19 cellular contexts compared by ENCODE assay signal in genomic region chr6:30598912-30599624, GRCh38. TPM values are rescaled to one million over a fixed set of nuclear protein-coding genes. Genes with fewer than 3 reads are reported as not detected.
DNase-seq lines count a peak whose midpoint lies in the region; ATAC-seq, FAIRE-seq and TF ChIP-seq lines count a peak whose summit lies in the region.
"Had no signal": no experiment of that assay in that cellular context is flagged by ENCODE, and none has a peak within 500 bp of the region (broad histone marks: within the 10 kb centered on the region; RNA-seq: fewer than 3 reads in every experiment).

No MANE protein-coding gene starts in this region.

- no peak for FAIRE-seq in GM12892 (lab: Jason Lieb, UNC)

- BruUV-seq in Panc1 (replicated peaks; lab: Mats Ljungman, UMichigan): no TSS peak

- no peak overlapping the region for H3K27ac ChIP-seq in Panc1 (ENCODE audit: low read length)
- H3K27ac ChIP-seq: adrenal gland, tibial nerve had no signal

- no peaks in the 10 kb centered on the region for H3K9me3 ChIP-seq in Panc1 (ENCODE audit: control insufficient read depth, insufficient read depth, low read depth, low read length)
- H3K9me3 ChIP-seq: adrenal gland, heart right ventricle, tibial nerve had no signal

- H3K4me3 Mint-ChIP-seq in activated naive CD8-positive, alpha-beta T cell treated with anti-CD3 and anti-CD28 coated beads for 36 hours: no peak overlapping the region
- H3K4me3 Mint-ChIP-seq in activated naive CD8-positive, alpha-beta T cell treated with anti-CD3 and anti-CD28 coated beads, Interleukin-2, amount 50 U/mL, for 24 hours: no peak overlapping the region
- no peak overlapping the region for H3K4me3 Mint-ChIP-seq in stimulated activated naive B cell treated with anti-CD40 and anti-IgM and Interleukin-4, amounts not matched to agents 10 μg/mL and 1 μg/mL and 100 μg/mL, for 72 hours
- H3K4me3 Mint-ChIP-seq: activated CD8-positive, alpha-beta T cell treated with anti-CD3 and anti-CD28 coated beads for 36 hours; activated T-cell treated with anti-CD3 and anti-CD28 coated beads, Interleukin-2, amount 50 U/mL, for 72 hours; CD14-positive monocyte; nephron; T-helper 1 cell treated with Interleukin-12 subunit alpha and Interleukin-12 subunit beta and Interleukin-4 antibody, amounts not matched to agents 30 μg/mL and 1 μg/mL, for 36 hours had no signal

- H3K4me1 ChIP-seq in Panc1 (ENCODE audit: control insufficient read depth, insufficient read depth, low read length): no peaks in the 10 kb centered on the region
- H3K4me1 ChIP-seq: adrenal gland, tibial nerve had no signal

- DNase-seq in activated naive CD8-positive, alpha-beta T cell treated with anti-CD3 and anti-CD28 coated beads for 36 hours: no peak
- no peak for DNase-seq in activated naive CD8-positive, alpha-beta T cell treated with anti-CD3 and anti-CD28 coated beads, Interleukin-2, amount 50 U/mL, for 24 hours
- DNase-seq in Panc1 (ENCODE audit: low read depth, low spot score): no peak
- DNase-seq in erythroblast (lab: John Stamatoyannopoulos, UW): no peak
- DNase-seq in stimulated activated naive B cell treated with anti-CD40 and anti-IgM and Interleukin-4, amounts not matched to agents 10 μg/mL and 1 μg/mL and 100 μg/mL, for 72 hours: no peak
- DNase-seq in GM12892 (ENCODE audit: insufficient read length): no peak
- no peak for DNase-seq in effector CD4-positive, alpha-beta T cell
- DNase-seq: activated CD8-positive, alpha-beta T cell treated with anti-CD3 and anti-CD28 coated beads for 36 hours; activated T-cell treated with anti-CD3 and anti-CD28 coated beads, Interleukin-2, amount 50 U/mL, for 72 hours; DMS53; heart right ventricle; stimulated activated CD4-positive, alpha-beta T cell treated with anti-CD3 and anti-CD28 coated beads, Interleukin-12 subunit alpha, Interleukin-12 subunit beta, amount 100 ng/mL, for 4 hours had no signal

- H3K36me3 Mint-ChIP-seq in activated naive CD8-positive, alpha-beta T cell treated with anti-CD3 and anti-CD28 coated beads for 36 hours: peaks cover 34% of the 10 kb centered on the region
- peaks cover 45% of the 10 kb centered on the region for H3K36me3 Mint-ChIP-seq in activated naive CD8-positive, alpha-beta T cell treated with anti-CD3 and anti-CD28 coated beads, Interleukin-2, amount 50 U/mL, for 24 hours (ENCODE audit: low read depth)
- peaks cover 33 to 61% of the 10 kb centered on the region in 2 donors for H3K36me3 Mint-ChIP-seq in stimulated activated naive B cell treated with anti-CD40 and anti-IgM and Interleukin-4, amounts not matched to agents 10 μg/mL and 1 μg/mL and 100 μg/mL, for 72 hours

- H3K27me3 Mint-ChIP-seq in activated naive CD8-positive, alpha-beta T cell treated with anti-CD3 and anti-CD28 coated beads for 36 hours: no peaks in the 10 kb centered on the region
- no peaks in the 10 kb centered on the region for H3K27me3 Mint-ChIP-seq in activated naive CD8-positive, alpha-beta T cell treated with anti-CD3 and anti-CD28 coated beads, Interleukin-2, amount 50 U/mL, for 24 hours
- no peaks in the 10 kb centered on the region for H3K27me3 Mint-ChIP-seq in stimulated activated naive B cell treated with anti-CD40 and anti-IgM and Interleukin-4, amounts not matched to agents 10 μg/mL and 1 μg/mL and 100 μg/mL, for 72 hours
- H3K27me3 Mint-ChIP-seq: activated CD8-positive, alpha-beta T cell treated with anti-CD3 and anti-CD28 coated beads for 36 hours had no signal

- no peak for ATAC-seq in activated naive CD8-positive, alpha-beta T cell treated with anti-CD3 and anti-CD28 coated beads, Interleukin-2, amount 50 U/mL, for 24 hours
- ATAC-seq in Panc1 (peak; percentile 14), GM21737 (IDR thresholded peaks at IDR 0.05; ENCODE audit: unreplicated experiment) (no peak)
- ATAC-seq in stimulated activated naive B cell treated with anti-CD40 and anti-IgM and Interleukin-4, amounts not matched to agents 10 μg/mL and 1 μg/mL and 100 μg/mL, for 72 hours (replicated peaks): no peak
- ATAC-seq: activated CD8-positive, alpha-beta T cell treated with anti-CD3 and anti-CD28 coated beads for 36 hours; activated T-cell treated with anti-CD3 and anti-CD28 coated beads, Interleukin-2, amount 50 U/mL, for 72 hours had no signal

- H3K27ac Mint-ChIP-seq in activated naive CD8-positive, alpha-beta T cell treated with anti-CD3 and anti-CD28 coated beads for 36 hours: peak overlapping the region; percentile 78
- no peak overlapping the region for H3K27ac Mint-ChIP-seq in activated naive CD8-positive, alpha-beta T cell treated with anti-CD3 and anti-CD28 coated beads, Interleukin-2, amount 50 U/mL, for 24 hours
- H3K27ac Mint-ChIP-seq in stimulated activated naive B cell treated with anti-CD40 and anti-IgM and Interleukin-4, amounts not matched to agents 10 μg/mL and 1 μg/mL and 100 μg/mL, for 72 hours: peak overlapping the region; percentile 87
- H3K27ac Mint-ChIP-seq: nephron had no signal

- TF ChIP-seq POLR2A in erythroblast (IDR thresholded peaks at IDR 0.05; ENCODE audit: low read length) (peak; percentile 54), GM12892 (IDR thresholded peaks at IDR 0.05; ENCODE audit: low read depth, low read length) (no peak)

- H3K27me3 ChIP-seq in Panc1 (ENCODE audit: control insufficient read depth, insufficient read depth, low read length): no peaks in the 10 kb centered on the region
- H3K27me3 ChIP-seq: adrenal gland, heart right ventricle, tibial nerve had no signal

- H3K9me3 Mint-ChIP-seq in activated naive CD8-positive, alpha-beta T cell treated with anti-CD3 and anti-CD28 coated beads for 36 hours: no peaks in the 10 kb centered on the region
- H3K9me3 Mint-ChIP-seq in activated naive CD8-positive, alpha-beta T cell treated with anti-CD3 and anti-CD28 coated beads, Interleukin-2, amount 50 U/mL, for 24 hours: no peaks in the 10 kb centered on the region
- H3K9me3 Mint-ChIP-seq in stimulated activated naive B cell treated with anti-CD40 and anti-IgM and Interleukin-4, amounts not matched to agents 10 μg/mL and 1 μg/mL and 100 μg/mL, for 72 hours: no peaks in the 10 kb centered on the region
- H3K9me3 Mint-ChIP-seq: activated CD8-positive, alpha-beta T cell treated with anti-CD3 and anti-CD28 coated beads for 36 hours; activated T-cell treated with anti-CD3 and anti-CD28 coated beads, Interleukin-2, amount 50 U/mL, for 72 hours; CD14-positive monocyte; nephron; T-helper 1 cell treated with Interleukin-12 subunit alpha and Interleukin-12 subunit beta and Interleukin-4 antibody, amounts not matched to agents 30 μg/mL and 1 μg/mL, for 36 hours had no signal

- POLR2A ChIA-PET in Panc1 (lab: Charles Lee): interaction anchor here (0.6 to 2.6 kb wide), 3 partner anchors 12 to 14 kb away, joined by 3 to 8 read pairs (median 3); no protein-coding TSS in a partner anchor

- no peak overlapping the region for H3K4me3 ChIP-seq in Panc1 (ENCODE audit: low read depth in 2 of 2, low read length in 2 of 2)
- H3K4me3 ChIP-seq: adrenal gland, heart right ventricle, lung, tibial nerve had no signal

- TF ChIP-seq CTCF in Panc1 (IDR thresholded peaks at IDR 0.05): no peak

- intact Hi-C loops in Panc1 (cut with micrococcal nuclease; ENCODE audit: unreplicated experiment): loop anchor here (5.0 kb wide), 1 partner anchor 117 kb away; no protein-coding TSS in a partner anchor

- peaks cover 22% of the 10 kb centered on the region for H3K4me1 Mint-ChIP-seq in activated naive CD8-positive, alpha-beta T cell treated with anti-CD3 and anti-CD28 coated beads for 36 hours
- peaks cover 17% of the 10 kb centered on the region for H3K4me1 Mint-ChIP-seq in activated naive CD8-positive, alpha-beta T cell treated with anti-CD3 and anti-CD28 coated beads, Interleukin-2, amount 50 U/mL, for 24 hours
- H3K4me1 Mint-ChIP-seq in stimulated activated naive B cell treated with anti-CD40 and anti-IgM and Interleukin-4, amounts not matched to agents 10 μg/mL and 1 μg/mL and 100 μg/mL, for 72 hours: peaks cover 18 to 32% of the 10 kb centered on the region in 2 donors
- H3K4me1 Mint-ChIP-seq: nephron had no signal

- peaks cover 5% of the 10 kb centered on the region; the same call in 1 of the 2 replicates for H3K36me3 ChIP-seq in Panc1 (ENCODE audit: control insufficient read depth, insufficient read depth, low read length)

- in situ Hi-C loops in Panc1 (cut with HindIII; ENCODE audit: low pct_unique_long_range_greater_than_20kb, low sequenced_read_pairs): no loop called here

- CTCF ChIA-PET in Panc1 (lab: Charles Lee): interaction anchor here (0.6 to 3.7 kb wide), 2 partner anchors 58 to 178 kb away, joined by 14 to 16 read pairs; no protein-coding TSS in a partner anchor

RNA-seq across cellular contexts. Expression of gene PPP1R10, which starts 18.0 kb away (rescaled TPM):
- 10 to 100 TPM; 80.5 to 84.6 TPM for total RNA-seq in activated naive CD8-positive, alpha-beta T cell treated with anti-CD3 and anti-CD28 coated beads for 36 hours
- 82.9 TPM for total RNA-seq in Panc1 (2021; ENCODE audit: unreplicated experiment)
- polyA plus RNA-seq in Panc1 (2012; ENCODE audit: insufficient read length): 31.9 TPM
- polyA plus RNA-seq in GM12892 (2012; ENCODE audit: missing spikeins): 15.9 TPM

RNA-seq across cellular contexts. Expression of gene MRPS18B, which starts 18.6 kb away (rescaled TPM):
- total RNA-seq in activated naive CD8-positive, alpha-beta T cell treated with anti-CD3 and anti-CD28 coated beads for 36 hours: 100 to 1,000 TPM; 113 to 116 TPM
- 69.1 TPM for total RNA-seq in Panc1 (2021; ENCODE audit: unreplicated experiment)
- polyA plus RNA-seq in Panc1 (2012; ENCODE audit: insufficient read length): 60.3 TPM
- 88.1 TPM for polyA plus RNA-seq in GM12892 (2012; ENCODE audit: missing spikeins)

RNA-seq across cellular contexts. Expression of gene ATAT1, which starts 27.6 kb away (rescaled TPM):
- total RNA-seq in activated naive CD8-positive, alpha-beta T cell treated with anti-CD3 and anti-CD28 coated beads for 36 hours: 1 to 10 TPM; 8.5 to 8.6 TPM
- 15.8 TPM for total RNA-seq in Panc1 (2021; ENCODE audit: unreplicated experiment)
- 24.4 TPM for polyA plus RNA-seq in Panc1 (2012; ENCODE audit: insufficient read length)
- polyA plus RNA-seq in GM12892 (2012; ENCODE audit: missing spikeins): 6.8 TPM

RNA-seq across cellular contexts. Expression of gene ABCF1, which starts 27.8 kb away (rescaled TPM):
- 100 to 1,000 TPM; 122 TPM for total RNA-seq in activated naive CD8-positive, alpha-beta T cell treated with anti-CD3 and anti-CD28 coated beads for 36 hours
- 94.9 TPM for total RNA-seq in Panc1 (2021; ENCODE audit: unreplicated experiment)
- polyA plus RNA-seq in Panc1 (2012; ENCODE audit: insufficient read length): 93.5 TPM
- polyA plus RNA-seq in GM12892 (2012; ENCODE audit: missing spikeins): 48.3 TPM

RNA-seq across cellular contexts. Expression of gene PRR3, which starts 42.0 kb away (rescaled TPM):
- 10 to 100 TPM; 32.7 to 34.4 TPM for total RNA-seq in activated naive CD8-positive, alpha-beta T cell treated with anti-CD3 and anti-CD28 coated beads for 36 hours
- total RNA-seq in Panc1 (2021; ENCODE audit: unreplicated experiment): 16.5 TPM
- 14.0 TPM for polyA plus RNA-seq in Panc1 (2012; ENCODE audit: insufficient read length)
- polyA plus RNA-seq in GM12892 (2012; ENCODE audit: missing spikeins): 12.4 TPM
